In genomic region chr13:33542309-33543088, GRCh38 we compare ENCODE assay signal across 8 cellular contexts.
DNase-seq lines count a peak whose midpoint lies in the region; ATAC-seq lines count a peak whose summit lies in the region.

No MANE protein-coding gene starts in this region.

- peak overlapping the region; percentile 99 to 100 for H3K27ac Mint-ChIP-seq in effector memory CD8-positive, alpha-beta T cell
- peak overlapping the region; percentile 98 for H3K27ac Mint-ChIP-seq in memory B cell

- no peaks in the 10 kb centered on the region for H3K27me3 Mint-ChIP-seq in effector memory CD8-positive, alpha-beta T cell
- no peaks in the 10 kb centered on the region for H3K27me3 Mint-ChIP-seq in memory B cell

- DNase-seq in COLO829 (ENCODE audit: low spot score), result peak; percentile 93
- peak; percentile 83 for DNase-seq in HS-5 (ENCODE audit: low read depth)
- peak; percentile 98 for DNase-seq in NK-92 treated with Interleukin-12 subunit alpha and Interleukin-12 subunit beta, amount 100 ng/mL, for 24 hours (lab: John Stamatoyannopoulos, UW)
- DNase-seq in activated CD8-positive, alpha-beta memory T cell treated with anti-CD3 and anti-CD28 coated beads for 48 hours (ENCODE audit: low read depth in 2 of 3, low spot score in 2 of 3), result peak; percentile 91 to 98 (median 94)
- peak; percentile 98 to 99 (median 98) for DNase-seq in effector memory CD8-positive, alpha-beta T cell
- peak; percentile 97 to 99 for DNase-seq in memory B cell (ENCODE audit: low spot score in 2 of 2)
- peak; percentile 97 for DNase-seq in stimulated activated CD8-positive, alpha-beta memory T cell treated with anti-CD3 and anti-CD28 coated beads, Interleukin-12 subunit alpha, Interleukin-12 subunit beta, amount 100 ng/mL, for 24 hours (ENCODE audit: extremely low read depth)

- no peaks in the 10 kb centered on the region for H3K9me3 Mint-ChIP-seq in effector memory CD8-positive, alpha-beta T cell
- peaks cover 5% of the 10 kb centered on the region for H3K9me3 Mint-ChIP-seq in memory B cell

- peaks cover 19 to 37% of the 10 kb centered on the region in 2 donors for H3K4me1 Mint-ChIP-seq in effector memory CD8-positive, alpha-beta T cell (ENCODE audit: low read depth in 2 of 2)
- peaks cover 22% of the 10 kb centered on the region for H3K4me1 Mint-ChIP-seq in memory B cell

- H3K36me3 Mint-ChIP-seq in effector memory CD8-positive, alpha-beta T cell (ENCODE audit: insufficient read depth), result peaks cover 16% of the 10 kb centered on the region
- peaks cover 5% of the 10 kb centered on the region for H3K36me3 Mint-ChIP-seq in memory B cell

- peak overlapping the region; percentile 83 to 86 for H3K4me3 Mint-ChIP-seq in effector memory CD8-positive, alpha-beta T cell
- peak overlapping the region; percentile 96 for H3K4me3 Mint-ChIP-seq in memory B cell

- ATAC-seq in GM19468 (IDR thresholded peaks at IDR 0.05; ENCODE audit: extremely low read depth, unreplicated experiment) (peak; percentile 77), memory B cell (ENCODE audit: low read depth) (peak; percentile 79)
- peak; percentile 81 for ATAC-seq in effector memory CD8-positive, alpha-beta T cell (replicated peaks)

Comparison
In these comparisons a context has a peak if more than half of its experiments do, and no peak if none do; other contexts are left out.
1. Peak in every context shown above with its lines: DNase-seq and ATAC-seq.